Comparison of ENCODE assay signal across 9 cellular contexts in genomic region chr19:51407631-51408131, GRCh38. TPM values are rescaled to one million over a fixed set of nuclear protein-coding genes. Genes with fewer than 3 reads are reported as not detected.
DNase-seq lines count a peak whose midpoint lies in the region; ATAC-seq and TF ChIP-seq lines count a peak whose summit lies in the region.
"Had no signal": no experiment of that assay in that cellular context is flagged by ENCODE, and none has a peak within 500 bp of the region (broad histone marks: within the 10 kb centered on the region; RNA-seq: fewer than 3 reads in every experiment).

No MANE protein-coding gene starts in this region.

- BruUV-seq in Panc1 (replicated peaks; lab: Mats Ljungman, UMichigan) = no TSS peak

- no peaks in the 10 kb centered on the region; the same call in 1 of the 2 replicates for H3K4me1 ChIP-seq in Panc1 (ENCODE audit: control insufficient read depth, insufficient read depth, low read length)
- no peaks in the 10 kb centered on the region for H3K4me1 ChIP-seq in naive thymus-derived CD4-positive, alpha-beta T cell (ENCODE audit: control insufficient read depth in 2 of 2, insufficient read depth in 2 of 2, low read length in 2 of 2)

- POLR2A ChIA-PET in Panc1 (lab: Charles Lee) = no interaction called here
- POLR2A ChIA-PET in naive thymus-derived CD4-positive, alpha-beta T cell (lab: Charles Lee) = no interaction called here

- no peaks in the 10 kb centered on the region for H3K36me3 ChIP-seq in Panc1 (ENCODE audit: control insufficient read depth, insufficient read depth, low read length)
- no peaks in the 10 kb centered on the region for H3K36me3 ChIP-seq in naive thymus-derived CD4-positive, alpha-beta T cell (ENCODE audit: control insufficient read depth in 2 of 3, insufficient read depth in 3 of 3, low read length in 3 of 3)

- CTCF ChIA-PET in Panc1 (lab: Charles Lee) = no interaction called here
- CTCF ChIA-PET in naive thymus-derived CD4-positive, alpha-beta T cell (lab: Charles Lee) = no interaction called here

- ATAC-seq in Right ventricle myocardium inferior (peak; percentile 59), Right ventricle myocardium superior (ENCODE audit: poor library complexity) (no peak), Panc1 (peak; percentile 68), HG02588 (IDR thresholded peaks at IDR 0.05; ENCODE audit: unreplicated experiment) (no peak), GM18907 (IDR thresholded peaks at IDR 0.05; ENCODE audit: unreplicated experiment) (no peak), HG02852 (IDR thresholded peaks at IDR 0.05; ENCODE audit: unreplicated experiment) (no peak)
- peak; percentile 77 for ATAC-seq in naive thymus-derived CD4-positive, alpha-beta T cell

- no peak overlapping the region for H3K27ac ChIP-seq in Panc1 (ENCODE audit: low read length)
- no peak overlapping the region for H3K27ac ChIP-seq in naive thymus-derived CD4-positive, alpha-beta T cell (ENCODE audit: low read depth, low read length)

- peaks cover 0 to 11% (median 9%) of the 10 kb centered on the region in 5 donors for H3K36me3 Mint-ChIP-seq in naive thymus-derived CD4-positive, alpha-beta T cell

- H3K9me3 ChIP-seq in Panc1 (ENCODE audit: control insufficient read depth, insufficient read depth, low read depth, low read length) = no peaks in the 10 kb centered on the region
- peaks cover 0 to 4% (median 0%) of the 10 kb centered on the region in 3 experiments for H3K9me3 ChIP-seq in naive thymus-derived CD4-positive, alpha-beta T cell (ENCODE audit: control insufficient read depth in 2 of 3, low read length in 3 of 3)

- H3K27ac Mint-ChIP-seq in naive thymus-derived CD4-positive, alpha-beta T cell = no peak overlapping the region
- H3K27ac Mint-ChIP-seq: activated naive CD8-positive, alpha-beta T cell had no signal

- peaks cover 0 to 21% (median 12%) of the 10 kb centered on the region in 11 donors for H3K9me3 Mint-ChIP-seq in naive thymus-derived CD4-positive, alpha-beta T cell

- peaks cover 0 to 9% (median 0%) of the 10 kb centered on the region in 7 donors for H3K4me1 Mint-ChIP-seq in naive thymus-derived CD4-positive, alpha-beta T cell

- intact Hi-C loops in Right ventricle myocardium inferior (cut with DNase I) = no loop called here
- intact Hi-C loops in Right ventricle myocardium superior (cut with DNase I) = no loop called here
- intact Hi-C loops in Panc1 (cut with micrococcal nuclease; ENCODE audit: unreplicated experiment) = loop anchor here (5.0 kb wide), 1 partner anchor 70 kb away; no protein-coding TSS in a partner anchor
- intact Hi-C loops in naive thymus-derived CD4-positive, alpha-beta T cell (cut with micrococcal nuclease) = loop anchor here (1.0 kb wide), 1 partner anchor 68 kb away; no protein-coding TSS in a partner anchor

- H3K4me3 ChIP-seq in Panc1 (ENCODE audit: low read depth in 2 of 2, low read length in 2 of 2) = no peak overlapping the region
- no peak overlapping the region for H3K4me3 ChIP-seq in naive thymus-derived CD4-positive, alpha-beta T cell (ENCODE audit: low read length)

- peaks cover 0 to 23% (median 8%) of the 10 kb centered on the region in 5 donors for H3K27me3 Mint-ChIP-seq in naive thymus-derived CD4-positive, alpha-beta T cell
- H3K27me3 Mint-ChIP-seq: activated naive CD8-positive, alpha-beta T cell had no signal

- H3K27me3 ChIP-seq in Panc1 (ENCODE audit: control insufficient read depth, insufficient read depth, low read length) = no peaks in the 10 kb centered on the region
- no peaks in the 10 kb centered on the region for H3K27me3 ChIP-seq in naive thymus-derived CD4-positive, alpha-beta T cell (ENCODE audit: control insufficient read depth in 2 of 2, insufficient read depth in 2 of 2, low read length in 2 of 2)

- no peak overlapping the region for H3K4me3 Mint-ChIP-seq in naive thymus-derived CD4-positive, alpha-beta T cell
- H3K4me3 Mint-ChIP-seq: activated naive CD8-positive, alpha-beta T cell had no signal

- in situ Hi-C loops in Panc1 (cut with HindIII; ENCODE audit: low pct_unique_long_range_greater_than_20kb, low sequenced_read_pairs) = no loop called here

- peak; percentile 72 for TF ChIP-seq CTCF in Panc1 (IDR thresholded peaks at IDR 0.05)

- DNase-seq in Right ventricle myocardium inferior (ENCODE audit: missing footprints) (no peak), Right ventricle myocardium superior (no peak), Panc1 (ENCODE audit: low read depth, low spot score) (no peak), cerebellar cortex (ENCODE audit: low spot score) (peak; percentile 67)
- DNase-seq in naive thymus-derived CD4-positive, alpha-beta T cell = peak in 3 of 9 donors; percentile 14 to 29 (median 23)

RNA-seq across cellular contexts. Expression of gene SIGLEC10, which starts 9.8 kb away (rescaled TPM):
- total RNA-seq in Right ventricle myocardium inferior (1.1 TPM), Right ventricle myocardium superior (0.19 TPM), Panc1 (2021; ENCODE audit: unreplicated experiment) (not detected)
- 0.23 TPM for polyA plus RNA-seq in Panc1 (2012; ENCODE audit: insufficient read length)
- 10 to 100 TPM in 1 of 5 experiments, 1 to 10 TPM in 1, under 1 TPM in 3; 0.16 to 36.5 (median 0.65) TPM for total RNA-seq in naive thymus-derived CD4-positive, alpha-beta T cell
- under 1 TPM; 0.06 to 0.07 TPM for polyA plus RNA-seq in naive thymus-derived CD4-positive, alpha-beta T cell

RNA-seq across cellular contexts. Expression of gene C19orf84, which starts 17.3 kb away (rescaled TPM):
- not detected for total RNA-seq in Right ventricle myocardium inferior
- total RNA-seq in Right ventricle myocardium superior = not detected
- not detected for total RNA-seq in Panc1 (2021; ENCODE audit: unreplicated experiment)
- not detected for polyA plus RNA-seq in Panc1 (2012; ENCODE audit: insufficient read length)
- total RNA-seq in naive thymus-derived CD4-positive, alpha-beta T cell = not detected
- polyA plus RNA-seq in naive thymus-derived CD4-positive, alpha-beta T cell = not detected

RNA-seq across cellular contexts. Expression of gene LIM2, which starts 19.9 kb away (rescaled TPM):
- total RNA-seq in Right ventricle myocardium inferior (not detected), Right ventricle myocardium superior (not detected), Panc1 (2021; ENCODE audit: unreplicated experiment) (not detected)
- not detected for polyA plus RNA-seq in Panc1 (2012; ENCODE audit: insufficient read length)
- 1 to 10 TPM in 1 of 5 experiments, not detected in 4; 1.2 TPM for total RNA-seq in naive thymus-derived CD4-positive, alpha-beta T cell
- polyA plus RNA-seq in naive thymus-derived CD4-positive, alpha-beta T cell = not detected

RNA-seq across cellular contexts. Expression of gene NKG7, which starts 35.2 kb away (rescaled TPM):
- total RNA-seq in Right ventricle myocardium inferior = 3.5 TPM
- 2.3 TPM for total RNA-seq in Right ventricle myocardium superior
- total RNA-seq in Panc1 (2021; ENCODE audit: unreplicated experiment) = 0.23 TPM
- polyA plus RNA-seq in Panc1 (2012; ENCODE audit: insufficient read length) = not detected
- 100 to 1,000 TPM in 1 of 5 experiments, 10 to 100 TPM in 2, 1 to 10 TPM in 2; 3.9 to 336 (median 62.3) TPM for total RNA-seq in naive thymus-derived CD4-positive, alpha-beta T cell
- 1 to 10 TPM; 8.9 to 9.8 TPM for polyA plus RNA-seq in naive thymus-derived CD4-positive, alpha-beta T cell

RNA-seq across cellular contexts. Expression of gene CLDND2, which starts 38.9 kb away (rescaled TPM):
- total RNA-seq in Right ventricle myocardium inferior = 1.7 TPM
- total RNA-seq in Right ventricle myocardium superior = 0.46 TPM
- 0.95 TPM for total RNA-seq in Panc1 (2021; ENCODE audit: unreplicated experiment)
- 1.3 TPM for polyA plus RNA-seq in Panc1 (2012; ENCODE audit: insufficient read length)
- total RNA-seq in naive thymus-derived CD4-positive, alpha-beta T cell = 10 to 100 TPM in 1 of 5 experiments, 1 to 10 TPM in 1, under 1 TPM in 1, not detected in 2; 0.32 to 13.3 (median 4.4) TPM
- not detected for polyA plus RNA-seq in naive thymus-derived CD4-positive, alpha-beta T cell

Comparison
In these comparisons a context has a peak if more than half of its experiments do, and no peak if none do; other contexts are left out.
1. ATAC-seq: peak in Right ventricle myocardium inferior (single experiment), Panc1 (single experiment) and naive thymus-derived CD4-positive, alpha-beta T cell (single experiment); none in Right ventricle myocardium superior (single experiment), HG02588 (single experiment), GM18907 (single experiment) and HG02852 (single experiment).
2. intact Hi-C loops: an anchor here in Panc1 (5.0 kb wide) and naive thymus-derived CD4-positive, alpha-beta T cell (1.0 kb wide); none called in Right ventricle myocardium inferior and Right ventricle myocardium superior.